Comparison of ENCODE assay signal across 1 cellular context in the genomic region with DNA sequence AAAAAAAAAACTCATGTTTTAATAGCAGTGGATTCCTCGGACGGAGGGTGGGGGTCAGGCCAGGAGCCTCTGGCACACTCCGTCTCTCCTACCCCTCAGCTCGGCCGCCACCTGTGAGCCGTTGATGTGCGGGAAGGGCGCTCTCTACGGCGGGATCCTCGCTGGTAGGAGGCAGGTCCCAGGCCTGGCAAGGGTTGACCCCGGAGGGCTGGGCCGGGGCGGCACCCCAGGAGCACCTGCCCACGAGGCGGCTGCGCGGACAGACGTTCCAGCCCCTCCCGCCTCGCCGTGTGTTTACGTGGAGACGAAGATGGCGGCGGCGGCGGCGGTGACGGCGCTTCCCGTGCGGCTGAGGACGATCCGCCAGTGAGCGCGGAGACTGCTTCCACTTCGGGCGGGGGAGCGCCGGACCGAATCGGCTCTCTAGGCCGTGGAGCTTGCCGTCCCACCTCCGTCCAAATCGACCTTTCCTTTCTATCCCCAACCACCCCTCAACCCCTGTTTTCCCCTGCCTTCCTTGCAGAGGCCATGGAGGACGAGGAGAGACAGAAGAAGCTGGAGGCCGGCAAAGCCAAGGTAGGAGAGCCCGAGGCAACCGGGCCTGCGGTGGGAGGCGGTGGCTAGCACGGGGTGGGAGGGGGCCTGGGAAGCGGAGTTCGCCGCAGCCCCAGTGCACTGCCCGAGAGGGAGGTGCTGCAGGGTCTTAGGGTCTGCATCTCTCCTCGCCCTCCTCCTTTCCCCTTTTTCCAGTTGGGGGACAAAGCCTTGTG.
TF ChIP-seq lines count a peak whose summit lies in the region.

A gene (plus strand): TSS at position 291 of the 770 bp plus-strand sequence. CDS start 238 bp downstream, at position 529.

TF ChIP-seq in HEK293, 187 proteins besides CTCF, POLR2A, EP300 and RAD21 (continued from another document and continues in another):
- TF ChIP-seq ZSCAN30 (tag by site-specific recombination; IDR thresholded peaks at IDR 0.05) (no peak), ZNF202 (tag by site-specific recombination; IDR thresholded peaks at IDR 0.05; ENCODE audit: borderline replicate concordance) (no peak), KLF1 (tag by site-specific recombination; IDR thresholded peaks at IDR 0.05) (peak; percentile 89), EGR2 (tag by site-specific recombination; IDR thresholded peaks at IDR 0.05; ENCODE audit: low read depth) (no peak), SALL2 (tag by site-specific recombination; IDR thresholded peaks at IDR 0.05; ENCODE audit: borderline replicate concordance) (no peak), ZNF776 (tag by site-specific recombination; IDR thresholded peaks at IDR 0.05; ENCODE audit: borderline replicate concordance) (no peak), ZNF2 (tag by site-specific recombination; IDR thresholded peaks at IDR 0.05) (no peak; the same call in 1 of the 2 replicates), ZNF140 (tag by site-specific recombination; IDR thresholded peaks at IDR 0.05) (no peak), ZSCAN16 (tag by site-specific recombination; IDR thresholded peaks at IDR 0.05) (no peak), ZNF585B (tag by site-specific recombination; IDR thresholded peaks at IDR 0.05) (no peak), ZNF670 (tag by site-specific recombination; IDR thresholded peaks at IDR 0.05; ENCODE audit: low read depth) (no peak), ZNF561 (tag by site-specific recombination; IDR thresholded peaks at IDR 0.05; ENCODE audit: borderline replicate concordance) (peak; percentile 65; the same call in 1 of the 2 replicates), ZNF248 (tag by site-specific recombination; IDR thresholded peaks at IDR 0.05) (no peak), GFI1B (tag by site-specific recombination; IDR thresholded peaks at IDR 0.05) (no peak), KLF8 (tag by site-specific recombination; IDR thresholded peaks at IDR 0.05) (peak; percentile 78; the same call in 1 of the 2 replicates), ZNF654 (tag by site-specific recombination; IDR thresholded peaks at IDR 0.05; ENCODE audit: low read depth) (no peak), ZNF354C (tag by site-specific recombination; IDR thresholded peaks at IDR 0.05; ENCODE audit: borderline replicate concordance, low read depth) (no peak), ZNF394 (tag by site-specific recombination; IDR thresholded peaks at IDR 0.05; ENCODE audit: borderline replicate concordance) (peak; percentile 54; the same call in 1 of the 2 replicates), ZNF621 (tag by site-specific recombination; IDR thresholded peaks at IDR 0.05) (no peak), IKZF3 (tag by site-specific recombination; IDR thresholded peaks at IDR 0.05) (no peak), ZNF768 (tag by site-specific recombination; IDR thresholded peaks at IDR 0.05) (no peak), MZF1 (tag by site-specific recombination; IDR thresholded peaks at IDR 0.05; ENCODE audit: borderline replicate concordance) (no peak), ZEB2 (tag by site-specific recombination; IDR thresholded peaks at IDR 0.05) (peak; percentile 81), ZNF785 (tag by site-specific recombination; IDR thresholded peaks at IDR 0.05) (no peak), BCL11A (tag by site-specific recombination; IDR thresholded peaks at IDR 0.05; ENCODE audit: low read depth) (peak; percentile 25; the same call in 1 of the 2 replicates), KLF16 (tag by site-specific recombination; IDR thresholded peaks at IDR 0.05) (peak; percentile 80), ZNF629 (tag by site-specific recombination; IDR thresholded peaks at IDR 0.05) (peak; percentile 35; the same call in 1 of the 2 replicates), ZNF146 (tag by site-specific recombination; IDR thresholded peaks at IDR 0.05) (0 out of 2 replicates have a peak, but pooled peaks have one; percentile 19), ZNF596 (tag by site-specific recombination; IDR thresholded peaks at IDR 0.05) (no peak), ZFP3 (tag by site-specific recombination; IDR thresholded peaks at IDR 0.05; ENCODE audit: low read depth) (no peak), GLI4 (tag by site-specific recombination; IDR thresholded peaks at IDR 0.05) (peak; percentile 90), ZNF555 (tag by site-specific recombination; conservative IDR thresholded peaks at IDR 0.05) (no peak), ZNF664 (tag by site-specific recombination; IDR thresholded peaks at IDR 0.05) (no peak)
- TF ChIP-seq, protein P1, sequence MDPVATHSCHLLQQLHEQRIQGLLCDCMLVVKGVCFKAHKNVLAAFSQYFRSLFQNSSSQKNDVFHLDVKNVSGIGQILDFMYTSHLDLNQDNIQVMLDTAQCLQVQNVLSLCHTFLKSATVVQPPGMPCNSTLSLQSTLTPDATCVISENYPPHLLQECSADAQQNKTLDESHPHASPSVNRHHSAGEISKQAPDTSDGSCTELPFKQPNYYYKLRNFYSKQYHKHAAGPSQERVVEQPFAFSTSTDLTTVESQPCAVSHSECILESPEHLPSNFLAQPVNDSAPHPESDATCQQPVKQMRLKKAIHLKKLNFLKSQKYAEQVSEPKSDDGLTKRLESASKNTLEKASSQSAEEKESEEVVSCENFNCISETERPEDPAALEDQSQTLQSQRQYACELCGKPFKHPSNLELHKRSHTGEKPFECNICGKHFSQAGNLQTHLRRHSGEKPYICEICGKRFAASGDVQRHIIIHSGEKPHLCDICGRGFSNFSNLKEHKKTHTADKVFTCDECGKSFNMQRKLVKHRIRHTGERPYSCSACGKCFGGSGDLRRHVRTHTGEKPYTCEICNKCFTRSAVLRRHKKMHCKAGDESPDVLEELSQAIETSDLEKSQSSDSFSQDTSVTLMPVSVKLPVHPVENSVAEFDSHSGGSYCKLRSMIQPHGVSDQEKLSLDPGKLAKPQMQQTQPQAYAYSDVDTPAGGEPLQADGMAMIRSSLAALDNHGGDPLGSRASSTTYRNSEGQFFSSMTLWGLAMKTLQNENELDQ (tag by site-specific recombination; IDR thresholded peaks at IDR 0.05; ENCODE audit: low read depth) = no peak
- TF ChIP-seq, protein P2, sequence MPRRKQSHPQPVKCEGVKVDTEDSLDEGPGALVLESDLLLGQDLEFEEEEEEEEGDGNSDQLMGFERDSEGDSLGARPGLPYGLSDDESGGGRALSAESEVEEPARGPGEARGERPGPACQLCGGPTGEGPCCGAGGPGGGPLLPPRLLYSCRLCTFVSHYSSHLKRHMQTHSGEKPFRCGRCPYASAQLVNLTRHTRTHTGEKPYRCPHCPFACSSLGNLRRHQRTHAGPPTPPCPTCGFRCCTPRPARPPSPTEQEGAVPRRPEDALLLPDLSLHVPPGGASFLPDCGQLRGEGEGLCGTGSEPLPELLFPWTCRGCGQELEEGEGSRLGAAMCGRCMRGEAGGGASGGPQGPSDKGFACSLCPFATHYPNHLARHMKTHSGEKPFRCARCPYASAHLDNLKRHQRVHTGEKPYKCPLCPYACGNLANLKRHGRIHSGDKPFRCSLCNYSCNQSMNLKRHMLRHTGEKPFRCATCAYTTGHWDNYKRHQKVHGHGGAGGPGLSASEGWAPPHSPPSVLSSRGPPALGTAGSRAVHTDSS (tag by site-specific recombination; IDR thresholded peaks at IDR 0.05) = no peak
- TF ChIP-seq, protein P3, sequence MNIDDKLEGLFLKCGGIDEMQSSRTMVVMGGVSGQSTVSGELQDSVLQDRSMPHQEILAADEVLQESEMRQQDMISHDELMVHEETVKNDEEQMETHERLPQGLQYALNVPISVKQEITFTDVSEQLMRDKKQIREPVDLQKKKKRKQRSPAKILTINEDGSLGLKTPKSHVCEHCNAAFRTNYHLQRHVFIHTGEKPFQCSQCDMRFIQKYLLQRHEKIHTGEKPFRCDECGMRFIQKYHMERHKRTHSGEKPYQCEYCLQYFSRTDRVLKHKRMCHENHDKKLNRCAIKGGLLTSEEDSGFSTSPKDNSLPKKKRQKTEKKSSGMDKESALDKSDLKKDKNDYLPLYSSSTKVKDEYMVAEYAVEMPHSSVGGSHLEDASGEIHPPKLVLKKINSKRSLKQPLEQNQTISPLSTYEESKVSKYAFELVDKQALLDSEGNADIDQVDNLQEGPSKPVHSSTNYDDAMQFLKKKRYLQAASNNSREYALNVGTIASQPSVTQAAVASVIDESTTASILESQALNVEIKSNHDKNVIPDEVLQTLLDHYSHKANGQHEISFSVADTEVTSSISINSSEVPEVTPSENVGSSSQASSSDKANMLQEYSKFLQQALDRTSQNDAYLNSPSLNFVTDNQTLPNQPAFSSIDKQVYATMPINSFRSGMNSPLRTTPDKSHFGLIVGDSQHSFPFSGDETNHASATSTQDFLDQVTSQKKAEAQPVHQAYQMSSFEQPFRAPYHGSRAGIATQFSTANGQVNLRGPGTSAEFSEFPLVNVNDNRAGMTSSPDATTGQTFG (tag by site-specific recombination; IDR thresholded peaks at IDR 0.05; ENCODE audit: borderline replicate concordance) = no peak
- TF ChIP-seq, protein P4, sequence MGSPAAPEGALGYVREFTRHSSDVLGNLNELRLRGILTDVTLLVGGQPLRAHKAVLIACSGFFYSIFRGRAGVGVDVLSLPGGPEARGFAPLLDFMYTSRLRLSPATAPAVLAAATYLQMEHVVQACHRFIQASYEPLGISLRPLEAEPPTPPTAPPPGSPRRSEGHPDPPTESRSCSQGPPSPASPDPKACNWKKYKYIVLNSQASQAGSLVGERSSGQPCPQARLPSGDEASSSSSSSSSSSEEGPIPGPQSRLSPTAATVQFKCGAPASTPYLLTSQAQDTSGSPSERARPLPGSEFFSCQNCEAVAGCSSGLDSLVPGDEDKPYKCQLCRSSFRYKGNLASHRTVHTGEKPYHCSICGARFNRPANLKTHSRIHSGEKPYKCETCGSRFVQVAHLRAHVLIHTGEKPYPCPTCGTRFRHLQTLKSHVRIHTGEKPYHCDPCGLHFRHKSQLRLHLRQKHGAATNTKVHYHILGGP (tag by site-specific recombination; IDR thresholded peaks at IDR 0.05) = no peak
- TF ChIP-seq, protein P5, sequence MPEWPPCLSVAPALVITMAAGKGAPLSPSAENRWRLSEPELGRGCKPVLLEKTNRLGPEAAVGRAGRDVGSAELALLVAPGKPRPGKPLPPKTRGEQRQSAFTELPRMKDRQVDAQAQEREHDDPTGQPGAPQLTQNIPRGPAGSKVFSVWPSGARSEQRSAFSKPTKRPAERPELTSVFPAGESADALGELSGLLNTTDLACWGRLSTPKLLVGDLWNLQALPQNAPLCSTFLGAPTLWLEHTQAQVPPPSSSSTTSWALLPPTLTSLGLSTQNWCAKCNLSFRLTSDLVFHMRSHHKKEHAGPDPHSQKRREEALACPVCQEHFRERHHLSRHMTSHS (tag by site-specific recombination; IDR thresholded peaks at IDR 0.05) = no peak
- TF ChIP-seq, protein P6, sequence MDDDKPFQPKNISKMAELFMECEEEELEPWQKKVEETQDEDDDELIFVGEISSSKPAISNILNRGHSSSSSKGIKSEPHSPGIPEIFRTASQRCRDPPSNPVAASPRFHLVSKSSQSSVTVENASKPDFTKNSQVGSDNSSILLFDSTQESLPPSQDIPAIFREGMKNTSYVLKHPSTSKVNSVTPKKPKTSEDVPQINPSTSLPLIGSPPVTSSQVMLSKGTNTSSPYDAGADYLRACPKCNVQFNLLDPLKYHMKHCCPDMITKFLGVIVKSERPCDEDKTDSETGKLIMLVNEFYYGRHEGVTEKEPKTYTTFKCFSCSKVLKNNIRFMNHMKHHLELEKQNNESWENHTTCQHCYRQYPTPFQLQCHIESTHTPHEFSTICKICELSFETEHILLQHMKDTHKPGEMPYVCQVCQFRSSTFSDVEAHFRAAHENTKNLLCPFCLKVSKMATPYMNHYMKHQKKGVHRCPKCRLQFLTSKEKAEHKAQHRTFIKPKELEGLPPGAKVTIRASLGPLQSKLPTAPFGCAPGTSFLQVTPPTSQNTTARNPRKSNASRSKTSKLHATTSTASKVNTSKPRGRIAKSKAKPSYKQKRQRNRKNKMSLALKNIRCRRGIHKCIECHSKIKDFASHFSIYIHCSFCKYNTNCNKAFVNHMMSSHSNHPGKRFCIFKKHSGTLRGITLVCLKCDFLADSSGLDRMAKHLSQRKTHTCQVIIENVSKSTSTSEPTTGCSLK (tag by site-specific recombination; IDR thresholded peaks at IDR 0.05) = no peak
- TF ChIP-seq, protein P7, sequence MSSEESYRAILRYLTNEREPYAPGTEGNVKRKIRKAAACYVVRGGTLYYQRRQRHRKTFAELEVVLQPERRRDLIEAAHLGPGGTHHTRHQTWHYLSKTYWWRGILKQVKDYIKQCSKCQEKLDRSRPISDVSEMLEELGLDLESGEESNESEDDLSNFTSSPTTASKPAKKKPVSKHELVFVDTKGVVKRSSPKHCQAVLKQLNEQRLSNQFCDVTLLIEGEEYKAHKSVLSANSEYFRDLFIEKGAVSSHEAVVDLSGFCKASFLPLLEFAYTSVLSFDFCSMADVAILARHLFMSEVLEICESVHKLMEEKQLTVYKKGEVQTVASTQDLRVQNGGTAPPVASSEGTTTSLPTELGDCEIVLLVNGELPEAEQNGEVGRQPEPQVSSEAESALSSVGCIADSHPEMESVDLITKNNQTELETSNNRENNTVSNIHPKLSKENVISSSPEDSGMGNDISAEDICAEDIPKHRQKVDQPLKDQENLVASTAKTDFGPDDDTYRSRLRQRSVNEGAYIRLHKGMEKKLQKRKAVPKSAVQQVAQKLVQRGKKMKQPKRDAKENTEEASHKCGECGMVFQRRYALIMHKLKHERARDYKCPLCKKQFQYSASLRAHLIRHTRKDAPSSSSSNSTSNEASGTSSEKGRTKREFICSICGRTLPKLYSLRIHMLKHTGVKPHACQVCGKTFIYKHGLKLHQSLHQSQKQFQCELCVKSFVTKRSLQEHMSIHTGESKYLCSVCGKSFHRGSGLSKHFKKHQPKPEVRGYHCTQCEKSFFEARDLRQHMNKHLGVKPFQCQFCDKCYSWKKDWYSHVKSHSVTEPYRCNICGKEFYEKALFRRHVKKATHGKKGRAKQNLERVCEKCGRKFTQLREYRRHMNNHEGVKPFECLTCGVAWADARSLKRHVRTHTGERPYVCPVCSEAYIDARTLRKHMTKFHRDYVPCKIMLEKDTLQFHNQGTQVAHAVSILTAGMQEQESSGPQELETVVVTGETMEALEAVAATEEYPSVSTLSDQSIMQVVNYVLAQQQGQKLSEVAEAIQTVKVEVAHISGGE (tag by site-specific recombination; conservative IDR thresholded peaks at IDR 0.05; ENCODE audit: low read depth) = peak; percentile 24; the same call in 1 of the 2 replicates
- TF ChIP-seq, protein P8, sequence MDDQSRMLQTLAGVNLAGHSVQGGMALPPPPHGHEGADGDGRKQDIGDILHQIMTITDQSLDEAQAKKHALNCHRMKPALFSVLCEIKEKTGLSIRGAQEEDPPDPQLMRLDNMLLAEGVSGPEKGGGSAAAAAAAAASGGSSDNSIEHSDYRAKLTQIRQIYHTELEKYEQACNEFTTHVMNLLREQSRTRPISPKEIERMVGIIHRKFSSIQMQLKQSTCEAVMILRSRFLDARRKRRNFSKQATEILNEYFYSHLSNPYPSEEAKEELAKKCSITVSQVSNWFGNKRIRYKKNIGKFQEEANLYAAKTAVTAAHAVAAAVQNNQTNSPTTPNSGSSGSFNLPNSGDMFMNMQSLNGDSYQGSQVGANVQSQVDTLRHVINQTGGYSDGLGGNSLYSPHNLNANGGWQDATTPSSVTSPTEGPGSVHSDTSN (CRISPR knock-in tag; IDR thresholded peaks at IDR 0.05) = peak; percentile 72; the same call in 1 of the 2 replicates
- TF ChIP-seq, protein P9, sequence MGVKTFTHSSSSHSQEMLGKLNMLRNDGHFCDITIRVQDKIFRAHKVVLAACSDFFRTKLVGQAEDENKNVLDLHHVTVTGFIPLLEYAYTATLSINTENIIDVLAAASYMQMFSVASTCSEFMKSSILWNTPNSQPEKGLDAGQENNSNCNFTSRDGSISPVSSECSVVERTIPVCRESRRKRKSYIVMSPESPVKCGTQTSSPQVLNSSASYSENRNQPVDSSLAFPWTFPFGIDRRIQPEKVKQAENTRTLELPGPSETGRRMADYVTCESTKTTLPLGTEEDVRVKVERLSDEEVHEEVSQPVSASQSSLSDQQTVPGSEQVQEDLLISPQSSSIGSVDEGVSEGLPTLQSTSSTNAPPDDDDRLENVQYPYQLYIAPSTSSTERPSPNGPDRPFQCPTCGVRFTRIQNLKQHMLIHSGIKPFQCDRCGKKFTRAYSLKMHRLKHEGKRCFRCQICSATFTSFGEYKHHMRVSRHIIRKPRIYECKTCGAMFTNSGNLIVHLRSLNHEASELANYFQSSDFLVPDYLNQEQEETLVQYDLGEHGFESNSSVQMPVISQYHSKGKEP (tag by site-specific recombination; IDR thresholded peaks at IDR 0.05) = no peak
